8 cellular contexts compared by ENCODE assay signal in genomic region chr13:45047394-45048328, GRCh38. TPM values are rescaled to one million over a fixed set of nuclear protein-coding genes. Genes with fewer than 3 reads are reported as not detected.
DNase-seq lines count a peak whose midpoint lies in the region; ATAC-seq and TF ChIP-seq lines count a peak whose summit lies in the region.

No MANE protein-coding gene starts in this region.

- intact Hi-C loops in left lung (cut with DNase I) = no loop called here

- ATAC-seq in HG03196 (IDR thresholded peaks at IDR 0.05; ENCODE audit: unreplicated experiment) = peak; percentile 71
- peak; percentile 99 for ATAC-seq in left lung
- no peak for ATAC-seq in HG03039 (IDR thresholded peaks at IDR 0.05; ENCODE audit: unreplicated experiment)

- H3K27ac ChIP-seq in left lung = no peak overlapping the region

- H3K4me1 ChIP-seq in left lung = peaks cover 0 to 16% of the 10 kb centered on the region in 2 donors

- H3K9me3 ChIP-seq in left lung = no peaks in the 10 kb centered on the region

- no peaks in the 10 kb centered on the region for H3K27me3 ChIP-seq in left lung

- H3K36me3 ChIP-seq in left lung = no peaks in the 10 kb centered on the region

- DNase-seq in NCI-H526 (lab: John Stamatoyannopoulos, UW) = peak; percentile 90 to 96
- peak; percentile 63 to 76 for DNase-seq in activated CD4-positive, alpha-beta T cell treated with anti-CD3 and anti-CD28 coated beads, Interleukin-2, amount 50 U/mL, for 24 hours (ENCODE audit: low read depth in 1 of 2, low spot score in 1 of 2)
- peak; percentile 65 to 83 for DNase-seq in dermis microvascular lymphatic vessel endothelial cell (ENCODE audit: low read depth in 2 of 2)
- peak in 1 of 2 donors; percentile 63 for DNase-seq in left lung
- peak; percentile 64 for DNase-seq in stimulated activated CD4-positive, alpha-beta T cell treated with anti-CD3 and anti-CD28 coated beads, Interleukin-2, amount 100 ng/mL, for 4 hours (ENCODE audit: low read depth)

- TF ChIP-seq CTCF in GM12872 (IDR thresholded peaks at IDR 0.05; ENCODE audit: insufficient read depth, low read depth, low read length) (peak; percentile 90), left lung (IDR thresholded peaks at IDR 0.05) (peak; percentile 70 to 81)

- peak overlapping the region; percentile 32 to 35 for H3K4me3 ChIP-seq in left lung

RNA-seq across cellular contexts. Expression of gene GPALPP1, which starts 58.3 kb away (rescaled TPM):
- total RNA-seq in dermis microvascular lymphatic vessel endothelial cell (16.1 and 19.6 TPM in 2 replicates), left lung (10 to 100 TPM; 16.3 to 20.8 TPM)

RNA-seq across cellular contexts. Expression of gene NUFIP1, which starts 58.4 kb away (rescaled TPM):
- total RNA-seq in dermis microvascular lymphatic vessel endothelial cell (1.4 TPM in 2 replicates), left lung (1 to 10 TPM; 3.2 to 4.1 TPM)
